ENCODE assay signal across 1 cellular context in genomic region chr14:102557434-102558226, GRCh38.
TF ChIP-seq lines count a peak whose summit lies in the region.

No MANE protein-coding gene starts in this region.

TF ChIP-seq in HepG2, 621 proteins besides CTCF, POLR2A, EP300 and RAD21:
- TF ChIP-seq KDM2A (CRISPR knock-in tag; IDR thresholded peaks at IDR 0.05; ENCODE audit: borderline replicate concordance, low read depth) (no peak), ZNF879 (CRISPR knock-in tag; IDR thresholded peaks at IDR 0.05) (no peak), ZNF326 (CRISPR knock-in tag; IDR thresholded peaks at IDR 0.05; ENCODE audit: borderline replicate concordance) (peak; percentile 43; the same call in 1 of the 2 replicates), AKAP8 (CRISPR knock-in tag; IDR thresholded peaks at IDR 0.05) (peak; percentile 86), ZNF235 (CRISPR knock-in tag; IDR thresholded peaks at IDR 0.05; ENCODE audit: borderline replicate concordance) (0 out of 2 replicates have a peak, but pooled peaks have one; percentile 20), ZSCAN30 (CRISPR knock-in tag; IDR thresholded peaks at IDR 0.05) (no peak), RNF219 (CRISPR knock-in tag; IDR thresholded peaks at IDR 0.05) (no peak), STAT5B (CRISPR knock-in tag; IDR thresholded peaks at IDR 0.05) (no peak), ZBTB26 (CRISPR knock-in tag; IDR thresholded peaks at IDR 0.05; ENCODE audit: borderline replicate concordance) (no peak), ZNF777 (CRISPR knock-in tag; IDR thresholded peaks at IDR 0.05) (no peak)
- TF ChIP-seq, protein P1, sequence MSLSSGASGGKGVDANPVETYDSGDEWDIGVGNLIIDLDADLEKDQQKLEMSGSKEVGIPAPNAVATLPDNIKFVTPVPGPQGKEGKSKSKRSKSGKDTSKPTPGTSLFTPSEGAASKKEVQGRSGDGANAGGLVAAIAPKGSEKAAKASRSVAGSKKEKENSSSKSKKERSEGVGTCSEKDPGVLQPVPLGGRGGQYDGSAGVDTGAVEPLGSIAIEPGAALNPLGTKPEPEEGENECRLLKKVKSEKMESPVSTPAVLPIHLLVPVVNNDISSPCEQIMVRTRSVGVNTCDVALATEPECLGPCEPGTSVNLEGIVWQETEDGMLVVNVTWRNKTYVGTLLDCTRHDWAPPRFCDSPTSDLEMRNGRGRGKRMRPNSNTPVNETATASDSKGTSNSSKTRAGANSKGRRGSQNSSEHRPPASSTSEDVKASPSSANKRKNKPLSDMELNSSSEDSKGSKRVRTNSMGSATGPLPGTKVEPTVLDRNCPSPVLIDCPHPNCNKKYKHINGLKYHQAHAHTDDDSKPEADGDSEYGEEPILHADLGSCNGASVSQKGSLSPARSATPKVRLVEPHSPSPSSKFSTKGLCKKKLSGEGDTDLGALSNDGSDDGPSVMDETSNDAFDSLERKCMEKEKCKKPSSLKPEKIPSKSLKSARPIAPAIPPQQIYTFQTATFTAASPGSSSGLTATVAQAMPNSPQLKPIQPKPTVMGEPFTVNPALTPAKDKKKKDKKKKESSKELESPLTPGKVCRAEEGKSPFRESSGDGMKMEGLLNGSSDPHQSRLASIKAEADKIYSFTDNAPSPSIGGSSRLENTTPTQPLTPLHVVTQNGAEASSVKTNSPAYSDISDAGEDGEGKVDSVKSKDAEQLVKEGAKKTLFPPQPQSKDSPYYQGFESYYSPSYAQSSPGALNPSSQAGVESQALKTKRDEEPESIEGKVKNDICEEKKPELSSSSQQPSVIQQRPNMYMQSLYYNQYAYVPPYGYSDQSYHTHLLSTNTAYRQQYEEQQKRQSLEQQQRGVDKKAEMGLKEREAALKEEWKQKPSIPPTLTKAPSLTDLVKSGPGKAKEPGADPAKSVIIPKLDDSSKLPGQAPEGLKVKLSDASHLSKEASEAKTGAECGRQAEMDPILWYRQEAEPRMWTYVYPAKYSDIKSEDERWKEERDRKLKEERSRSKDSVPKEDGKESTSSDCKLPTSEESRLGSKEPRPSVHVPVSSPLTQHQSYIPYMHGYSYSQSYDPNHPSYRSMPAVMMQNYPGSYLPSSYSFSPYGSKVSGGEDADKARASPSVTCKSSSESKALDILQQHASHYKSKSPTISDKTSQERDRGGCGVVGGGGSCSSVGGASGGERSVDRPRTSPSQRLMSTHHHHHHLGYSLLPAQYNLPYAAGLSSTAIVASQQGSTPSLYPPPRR (CRISPR knock-in tag; IDR thresholded peaks at IDR 0.05; ENCODE audit: borderline replicate concordance), result no peak
- TF ChIP-seq, protein P2, sequence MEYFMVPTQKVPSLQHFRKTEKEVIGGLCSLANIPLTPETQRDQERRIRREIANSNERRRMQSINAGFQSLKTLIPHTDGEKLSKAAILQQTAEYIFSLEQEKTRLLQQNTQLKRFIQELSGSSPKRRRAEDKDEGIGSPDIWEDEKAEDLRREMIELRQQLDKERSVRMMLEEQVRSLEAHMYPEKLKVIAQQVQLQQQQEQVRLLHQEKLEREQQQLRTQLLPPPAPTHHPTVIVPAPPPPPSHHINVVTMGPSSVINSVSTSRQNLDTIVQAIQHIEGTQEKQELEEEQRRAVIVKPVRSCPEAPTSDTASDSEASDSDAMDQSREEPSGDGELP (IDR thresholded peaks at IDR 0.05; ENCODE audit: borderline replicate concordance, low read depth), result no peak
- TF ChIP-seq, protein P3, sequence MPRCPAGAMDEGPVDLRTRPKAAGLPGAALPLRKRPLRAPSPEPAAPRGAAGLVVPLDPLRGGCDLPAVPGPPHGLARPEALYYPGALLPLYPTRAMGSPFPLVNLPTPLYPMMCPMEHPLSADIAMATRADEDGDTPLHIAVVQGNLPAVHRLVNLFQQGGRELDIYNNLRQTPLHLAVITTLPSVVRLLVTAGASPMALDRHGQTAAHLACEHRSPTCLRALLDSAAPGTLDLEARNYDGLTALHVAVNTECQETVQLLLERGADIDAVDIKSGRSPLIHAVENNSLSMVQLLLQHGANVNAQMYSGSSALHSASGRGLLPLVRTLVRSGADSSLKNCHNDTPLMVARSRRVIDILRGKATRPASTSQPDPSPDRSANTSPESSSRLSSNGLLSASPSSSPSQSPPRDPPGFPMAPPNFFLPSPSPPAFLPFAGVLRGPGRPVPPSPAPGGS (CRISPR knock-in tag; IDR thresholded peaks at IDR 0.05), result no peak
- TF ChIP-seq, protein P4, sequence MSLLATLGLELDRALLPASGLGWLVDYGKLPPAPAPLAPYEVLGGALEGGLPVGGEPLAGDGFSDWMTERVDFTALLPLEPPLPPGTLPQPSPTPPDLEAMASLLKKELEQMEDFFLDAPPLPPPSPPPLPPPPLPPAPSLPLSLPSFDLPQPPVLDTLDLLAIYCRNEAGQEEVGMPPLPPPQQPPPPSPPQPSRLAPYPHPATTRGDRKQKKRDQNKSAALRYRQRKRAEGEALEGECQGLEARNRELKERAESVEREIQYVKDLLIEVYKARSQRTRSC (CRISPR knock-in tag; IDR thresholded peaks at IDR 0.05; ENCODE audit: low read depth), result no peak
- TF ChIP-seq, protein P5, sequence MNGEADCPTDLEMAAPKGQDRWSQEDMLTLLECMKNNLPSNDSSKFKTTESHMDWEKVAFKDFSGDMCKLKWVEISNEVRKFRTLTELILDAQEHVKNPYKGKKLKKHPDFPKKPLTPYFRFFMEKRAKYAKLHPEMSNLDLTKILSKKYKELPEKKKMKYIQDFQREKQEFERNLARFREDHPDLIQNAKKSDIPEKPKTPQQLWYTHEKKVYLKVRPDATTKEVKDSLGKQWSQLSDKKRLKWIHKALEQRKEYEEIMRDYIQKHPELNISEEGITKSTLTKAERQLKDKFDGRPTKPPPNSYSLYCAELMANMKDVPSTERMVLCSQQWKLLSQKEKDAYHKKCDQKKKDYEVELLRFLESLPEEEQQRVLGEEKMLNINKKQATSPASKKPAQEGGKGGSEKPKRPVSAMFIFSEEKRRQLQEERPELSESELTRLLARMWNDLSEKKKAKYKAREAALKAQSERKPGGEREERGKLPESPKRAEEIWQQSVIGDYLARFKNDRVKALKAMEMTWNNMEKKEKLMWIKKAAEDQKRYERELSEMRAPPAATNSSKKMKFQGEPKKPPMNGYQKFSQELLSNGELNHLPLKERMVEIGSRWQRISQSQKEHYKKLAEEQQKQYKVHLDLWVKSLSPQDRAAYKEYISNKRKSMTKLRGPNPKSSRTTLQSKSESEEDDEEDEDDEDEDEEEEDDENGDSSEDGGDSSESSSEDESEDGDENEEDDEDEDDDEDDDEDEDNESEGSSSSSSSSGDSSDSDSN (CRISPR knock-in tag; IDR thresholded peaks at IDR 0.05), result no peak
